1 cellular context compared by ENCODE assay signal in the genomic region with DNA sequence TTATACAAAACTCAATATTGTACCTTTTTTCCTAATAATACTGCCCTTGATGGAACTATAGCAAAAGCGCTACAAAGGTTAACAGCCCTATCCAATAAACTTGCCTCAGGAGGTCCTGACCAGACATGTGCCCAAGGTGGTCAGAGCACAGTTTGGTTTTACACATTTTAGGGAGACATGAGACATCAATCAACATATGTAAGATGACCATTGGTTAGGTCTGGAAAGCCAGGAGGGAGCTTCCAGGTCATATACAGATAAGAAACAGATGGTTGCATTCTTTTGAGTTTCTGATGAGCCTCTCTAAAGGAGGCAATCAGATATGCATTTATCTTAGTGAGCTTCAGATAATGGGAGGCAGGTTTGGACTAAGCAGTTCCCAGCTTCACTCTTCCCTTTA.
TF ChIP-seq lines count a peak whose summit lies in the region.

No MANE protein-coding gene starts in this region.

TF ChIP-seq in H1, 55 proteins besides CTCF, POLR2A, EP300 and RAD21:
- TF ChIP-seq YY1 (IDR thresholded peaks at IDR 0.05; ENCODE audit: low read depth, low read length): no peak
- no peak for TF ChIP-seq CTBP2 (IDR thresholded peaks at IDR 0.05; ENCODE audit: borderline replicate concordance, insufficient read depth, insufficient read length, low read length)
- TF ChIP-seq, protein P1, sequence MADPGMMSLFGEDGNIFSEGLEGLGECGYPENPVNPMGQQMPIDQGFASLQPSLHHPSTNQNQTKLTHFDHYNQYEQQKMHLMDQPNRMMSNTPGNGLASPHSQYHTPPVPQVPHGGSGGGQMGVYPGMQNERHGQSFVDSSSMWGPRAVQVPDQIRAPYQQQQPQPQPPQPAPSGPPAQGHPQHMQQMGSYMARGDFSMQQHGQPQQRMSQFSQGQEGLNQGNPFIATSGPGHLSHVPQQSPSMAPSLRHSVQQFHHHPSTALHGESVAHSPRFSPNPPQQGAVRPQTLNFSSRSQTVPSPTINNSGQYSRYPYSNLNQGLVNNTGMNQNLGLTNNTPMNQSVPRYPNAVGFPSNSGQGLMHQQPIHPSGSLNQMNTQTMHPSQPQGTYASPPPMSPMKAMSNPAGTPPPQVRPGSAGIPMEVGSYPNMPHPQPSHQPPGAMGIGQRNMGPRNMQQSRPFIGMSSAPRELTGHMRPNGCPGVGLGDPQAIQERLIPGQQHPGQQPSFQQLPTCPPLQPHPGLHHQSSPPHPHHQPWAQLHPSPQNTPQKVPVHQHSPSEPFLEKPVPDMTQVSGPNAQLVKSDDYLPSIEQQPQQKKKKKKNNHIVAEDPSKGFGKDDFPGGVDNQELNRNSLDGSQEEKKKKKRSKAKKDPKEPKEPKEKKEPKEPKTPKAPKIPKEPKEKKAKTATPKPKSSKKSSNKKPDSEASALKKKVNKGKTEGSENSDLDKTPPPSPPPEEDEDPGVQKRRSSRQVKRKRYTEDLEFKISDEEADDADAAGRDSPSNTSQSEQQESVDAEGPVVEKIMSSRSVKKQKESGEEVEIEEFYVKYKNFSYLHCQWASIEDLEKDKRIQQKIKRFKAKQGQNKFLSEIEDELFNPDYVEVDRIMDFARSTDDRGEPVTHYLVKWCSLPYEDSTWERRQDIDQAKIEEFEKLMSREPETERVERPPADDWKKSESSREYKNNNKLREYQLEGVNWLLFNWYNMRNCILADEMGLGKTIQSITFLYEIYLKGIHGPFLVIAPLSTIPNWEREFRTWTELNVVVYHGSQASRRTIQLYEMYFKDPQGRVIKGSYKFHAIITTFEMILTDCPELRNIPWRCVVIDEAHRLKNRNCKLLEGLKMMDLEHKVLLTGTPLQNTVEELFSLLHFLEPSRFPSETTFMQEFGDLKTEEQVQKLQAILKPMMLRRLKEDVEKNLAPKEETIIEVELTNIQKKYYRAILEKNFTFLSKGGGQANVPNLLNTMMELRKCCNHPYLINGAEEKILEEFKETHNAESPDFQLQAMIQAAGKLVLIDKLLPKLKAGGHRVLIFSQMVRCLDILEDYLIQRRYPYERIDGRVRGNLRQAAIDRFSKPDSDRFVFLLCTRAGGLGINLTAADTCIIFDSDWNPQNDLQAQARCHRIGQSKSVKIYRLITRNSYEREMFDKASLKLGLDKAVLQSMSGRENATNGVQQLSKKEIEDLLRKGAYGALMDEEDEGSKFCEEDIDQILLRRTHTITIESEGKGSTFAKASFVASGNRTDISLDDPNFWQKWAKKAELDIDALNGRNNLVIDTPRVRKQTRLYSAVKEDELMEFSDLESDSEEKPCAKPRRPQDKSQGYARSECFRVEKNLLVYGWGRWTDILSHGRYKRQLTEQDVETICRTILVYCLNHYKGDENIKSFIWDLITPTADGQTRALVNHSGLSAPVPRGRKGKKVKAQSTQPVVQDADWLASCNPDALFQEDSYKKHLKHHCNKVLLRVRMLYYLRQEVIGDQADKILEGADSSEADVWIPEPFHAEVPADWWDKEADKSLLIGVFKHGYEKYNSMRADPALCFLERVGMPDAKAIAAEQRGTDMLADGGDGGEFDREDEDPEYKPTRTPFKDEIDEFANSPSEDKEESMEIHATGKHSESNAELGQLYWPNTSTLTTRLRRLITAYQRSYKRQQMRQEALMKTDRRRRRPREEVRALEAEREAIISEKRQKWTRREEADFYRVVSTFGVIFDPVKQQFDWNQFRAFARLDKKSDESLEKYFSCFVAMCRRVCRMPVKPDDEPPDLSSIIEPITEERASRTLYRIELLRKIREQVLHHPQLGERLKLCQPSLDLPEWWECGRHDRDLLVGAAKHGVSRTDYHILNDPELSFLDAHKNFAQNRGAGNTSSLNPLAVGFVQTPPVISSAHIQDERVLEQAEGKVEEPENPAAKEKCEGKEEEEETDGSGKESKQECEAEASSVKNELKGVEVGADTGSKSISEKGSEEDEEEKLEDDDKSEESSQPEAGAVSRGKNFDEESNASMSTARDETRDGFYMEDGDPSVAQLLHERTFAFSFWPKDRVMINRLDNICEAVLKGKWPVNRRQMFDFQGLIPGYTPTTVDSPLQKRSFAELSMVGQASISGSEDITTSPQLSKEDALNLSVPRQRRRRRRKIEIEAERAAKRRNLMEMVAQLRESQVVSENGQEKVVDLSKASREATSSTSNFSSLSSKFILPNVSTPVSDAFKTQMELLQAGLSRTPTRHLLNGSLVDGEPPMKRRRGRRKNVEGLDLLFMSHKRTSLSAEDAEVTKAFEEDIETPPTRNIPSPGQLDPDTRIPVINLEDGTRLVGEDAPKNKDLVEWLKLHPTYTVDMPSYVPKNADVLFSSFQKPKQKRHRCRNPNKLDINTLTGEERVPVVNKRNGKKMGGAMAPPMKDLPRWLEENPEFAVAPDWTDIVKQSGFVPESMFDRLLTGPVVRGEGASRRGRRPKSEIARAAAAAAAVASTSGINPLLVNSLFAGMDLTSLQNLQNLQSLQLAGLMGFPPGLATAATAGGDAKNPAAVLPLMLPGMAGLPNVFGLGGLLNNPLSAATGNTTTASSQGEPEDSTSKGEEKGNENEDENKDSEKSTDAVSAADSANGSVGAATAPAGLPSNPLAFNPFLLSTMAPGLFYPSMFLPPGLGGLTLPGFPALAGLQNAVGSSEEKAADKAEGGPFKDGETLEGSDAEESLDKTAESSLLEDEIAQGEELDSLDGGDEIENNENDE (IDR thresholded peaks at IDR 0.05; ENCODE audit: insufficient replicate concordance, low read length): no peak
- no peak for TF ChIP-seq HDAC2 (IDR thresholded peaks at IDR 0.05; ENCODE audit: borderline replicate concordance in 1 of 2, low read depth in 2 of 2, low read length in 2 of 2)
- TF ChIP-seq MAFK (IDR thresholded peaks at IDR 0.05; ENCODE audit: low read depth, low read length): no peak
